ENCODE assay signal across 9 cellular contexts in genomic region chr7:32347244-32347828, GRCh38.
DNase-seq lines count a peak whose midpoint lies in the region; ATAC-seq and TF ChIP-seq lines count a peak whose summit lies in the region.
"Had no signal": no experiment of that assay in that cellular context is flagged by ENCODE, and none has a peak within 500 bp of the region (broad histone marks: within the 10 kb centered on the region; RNA-seq: fewer than 3 reads in every experiment).

No MANE protein-coding gene starts in this region.

- DNase-seq in NOMO-1 treated with DMSO at 0.1 percent for 48 hours (lab: John Stamatoyannopoulos, UW; ENCODE audit: unreplicated experiment) = peak; percentile 28
- no peak for DNase-seq in NOMO-1 treated with dmso at 0.1 percent for 144 hours (lab: John Stamatoyannopoulos, UW; ENCODE audit: unreplicated experiment)
- no peak for DNase-seq in kidney epithelial cell (ENCODE audit: low read depth)
- DNase-seq in uterus = no peak
- DNase-seq in kidney glomerular epithelial cell (lab: John Stamatoyannopoulos, UW) = no peak
- no peak for DNase-seq in cerebellum (ENCODE audit: low spot score)
- DNase-seq: naive B cell had no signal

- no peaks in the 10 kb centered on the region for H3K36me3 ChIP-seq in kidney epithelial cell (ENCODE audit: control insufficient read depth, insufficient read depth, low read length)
- no peaks in the 10 kb centered on the region for H3K36me3 ChIP-seq in uterus

- no peak overlapping the region for H3K27ac ChIP-seq in uterus

- no peak for TF ChIP-seq POLR2A in uterus (IDR thresholded peaks at IDR 0.05)

- intact Hi-C loops in uterus (cut with DNase I; ENCODE audit: low total_unique reads) = no loop called here

- no peaks in the 10 kb centered on the region for H3K4me1 ChIP-seq in uterus

- H3K27me3 ChIP-seq in kidney epithelial cell (ENCODE audit: control insufficient read depth, insufficient read depth, low read length) (no peaks in the 10 kb centered on the region), uterus (no peaks in the 10 kb centered on the region)

- no peak overlapping the region for H3K4me3 ChIP-seq in WI38 (ENCODE audit: low read depth, low read length)
- no peak overlapping the region for H3K4me3 ChIP-seq in kidney epithelial cell (ENCODE audit: low read depth, low read length)
- no peak overlapping the region for H3K4me3 ChIP-seq in uterus

- ATAC-seq in HG03103 (IDR thresholded peaks at IDR 0.05; ENCODE audit: low read depth, unreplicated experiment) = peak; percentile 70

- TF ChIP-seq CTCF in WI38 (IDR thresholded peaks at IDR 0.05; ENCODE audit: low read depth, low read length) (peak; percentile 60), kidney epithelial cell (IDR thresholded peaks at IDR 0.05; ENCODE audit: insufficient read depth, low read length, poor library complexity, severe bottlenecking) (peak; percentile 56), uterus (IDR thresholded peaks at IDR 0.05) (peak; percentile 23 to 54 (median 36))

- H3K9me3 ChIP-seq in uterus = no peaks in the 10 kb centered on the region
